ENCODE assay signal across 1 cellular context in genomic region chr14:77416098-77416497, GRCh38.
TF ChIP-seq lines count a peak whose summit lies in the region.

No MANE protein-coding gene starts in this region.

TF ChIP-seq in K562, 482 proteins besides CTCF, POLR2A, EP300 and RAD21 (continued from another document):
- TF ChIP-seq DPF2 (IDR thresholded peaks at IDR 0.05) (peak; percentile 42; the same call in 1 of the 2 replicates), ESRRA (IDR thresholded peaks at IDR 0.05; ENCODE audit: borderline replicate concordance, low read depth) (0 out of 2 replicates have a peak, but pooled peaks have one; percentile 42), EGR1 (conservative IDR thresholded peaks at IDR 0.05) (peak; percentile 69), TRIM24 (IDR thresholded peaks at IDR 0.05) (peak in 1 of 2 experiments; percentile 9; a peak in 1 of 4 replicates), NCOR1 (IDR thresholded peaks at IDR 0.05) (peak; percentile 36; the same call in 1 of the 2 replicates), ARID1B (IDR thresholded peaks at IDR 0.05) (peak; percentile 62), CBFA2T2 (conservative IDR thresholded peaks at IDR 0.05) (peak; percentile 76), SOX6 (IDR thresholded peaks at IDR 0.05) (peak; percentile 94), GATAD2B (IDR thresholded peaks at IDR 0.05; ENCODE audit: borderline replicate concordance) (peak; percentile 24; the same call in 1 of the 2 replicates), TCF3 (CRISPR knock-in tag; IDR thresholded peaks at IDR 0.05) (peak; percentile 37; the same call in 1 of the 2 replicates), NFIC (IDR thresholded peaks at IDR 0.05) (peak; percentile 36; the same call in 1 of the 2 replicates), KDM1A (IDR thresholded peaks at IDR 0.05) (peak; percentile 72 to 76; a peak in 3 of 4 replicates), CXXC5 (CRISPR knock-in tag; IDR thresholded peaks at IDR 0.05) (peak; percentile 44), MNT (conservative IDR thresholded peaks at IDR 0.05) (0 out of 4 replicates have a peak, but pooled peaks of 1 of the 2 experiments have one; percentile 27), NR2C1 (IDR thresholded peaks at IDR 0.05) (peak; percentile 59), NR2C1 (tag; IDR thresholded peaks at IDR 0.05) (peak; percentile 65), CBFA2T3 (IDR thresholded peaks at IDR 0.05) (peak; percentile 85), MTA2 (IDR thresholded peaks at IDR 0.05; ENCODE audit: low read depth) (peak; percentile 21; the same call in 1 of the 2 replicates)
